2 cellular contexts compared by ENCODE assay signal in the genomic region with DNA sequence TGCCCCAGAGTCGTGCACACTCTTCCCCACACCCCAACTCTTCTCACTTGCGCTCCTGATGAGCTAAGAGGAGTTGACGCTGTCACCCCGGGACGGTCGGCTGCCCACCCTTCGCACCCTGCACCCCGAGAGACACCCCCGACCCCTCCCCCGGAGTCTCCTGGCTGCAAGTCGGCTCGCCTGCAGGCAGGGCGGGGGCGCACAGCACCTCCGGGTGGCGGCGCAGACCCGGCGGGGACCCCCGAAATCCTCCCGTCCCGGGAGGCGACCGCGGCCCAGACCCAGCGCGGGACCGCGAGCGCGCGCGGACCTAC.
TF ChIP-seq lines count a peak whose summit lies in the region.

No MANE protein-coding gene starts in this region.

TF ChIP-seq in SK-N-SH, 30 proteins besides CTCF, POLR2A, EP300 and RAD21 (continued from another document):
- TF ChIP-seq, protein P1, sequence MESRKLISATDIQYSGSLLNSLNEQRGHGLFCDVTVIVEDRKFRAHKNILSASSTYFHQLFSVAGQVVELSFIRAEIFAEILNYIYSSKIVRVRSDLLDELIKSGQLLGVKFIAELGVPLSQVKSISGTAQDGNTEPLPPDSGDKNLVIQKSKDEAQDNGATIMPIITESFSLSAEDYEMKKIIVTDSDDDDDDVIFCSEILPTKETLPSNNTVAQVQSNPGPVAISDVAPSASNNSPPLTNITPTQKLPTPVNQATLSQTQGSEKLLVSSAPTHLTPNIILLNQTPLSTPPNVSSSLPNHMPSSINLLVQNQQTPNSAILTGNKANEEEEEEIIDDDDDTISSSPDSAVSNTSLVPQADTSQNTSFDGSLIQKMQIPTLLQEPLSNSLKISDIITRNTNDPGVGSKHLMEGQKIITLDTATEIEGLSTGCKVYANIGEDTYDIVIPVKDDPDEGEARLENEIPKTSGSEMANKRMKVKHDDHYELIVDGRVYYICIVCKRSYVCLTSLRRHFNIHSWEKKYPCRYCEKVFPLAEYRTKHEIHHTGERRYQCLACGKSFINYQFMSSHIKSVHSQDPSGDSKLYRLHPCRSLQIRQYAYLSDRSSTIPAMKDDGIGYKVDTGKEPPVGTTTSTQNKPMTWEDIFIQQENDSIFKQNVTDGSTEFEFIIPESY (IDR thresholded peaks at IDR 0.05; ENCODE audit: borderline replicate concordance, low read depth) = no peak
- no peak for TF ChIP-seq GABPA (IDR thresholded peaks at IDR 0.05; ENCODE audit: low read depth)

TF ChIP-seq in SK-N-SH treated with all-trans-retinoic acid at 6 μM for 48 hours, 23 proteins besides CTCF, POLR2A, EP300 and RAD21:
- TF ChIP-seq, protein P2, sequence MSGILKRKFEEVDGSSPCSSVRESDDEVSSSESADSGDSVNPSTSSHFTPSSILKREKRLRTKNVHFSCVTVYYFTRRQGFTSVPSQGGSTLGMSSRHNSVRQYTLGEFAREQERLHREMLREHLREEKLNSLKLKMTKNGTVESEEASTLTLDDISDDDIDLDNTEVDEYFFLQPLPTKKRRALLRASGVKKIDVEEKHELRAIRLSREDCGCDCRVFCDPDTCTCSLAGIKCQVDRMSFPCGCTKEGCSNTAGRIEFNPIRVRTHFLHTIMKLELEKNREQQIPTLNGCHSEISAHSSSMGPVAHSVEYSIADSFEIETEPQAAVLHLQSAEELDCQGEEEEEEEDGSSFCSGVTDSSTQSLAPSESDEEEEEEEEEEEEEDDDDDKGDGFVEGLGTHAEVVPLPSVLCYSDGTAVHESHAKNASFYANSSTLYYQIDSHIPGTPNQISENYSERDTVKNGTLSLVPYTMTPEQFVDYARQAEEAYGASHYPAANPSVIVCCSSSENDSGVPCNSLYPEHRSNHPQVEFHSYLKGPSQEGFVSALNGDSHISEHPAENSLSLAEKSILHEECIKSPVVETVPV (CRISPR knock-in tag; IDR thresholded peaks at IDR 0.05) = no peak
- TF ChIP-seq TCF4 (CRISPR knock-in tag; IDR thresholded peaks at IDR 0.05; ENCODE audit: borderline replicate concordance) = no peak
- TF ChIP-seq ZFP30 (CRISPR knock-in tag; IDR thresholded peaks at IDR 0.05) = no peak
- TF ChIP-seq PPARA (CRISPR knock-in tag; IDR thresholded peaks at IDR 0.05; ENCODE audit: borderline replicate concordance) = no peak
- TF ChIP-seq ZC3H10 (CRISPR knock-in tag; IDR thresholded peaks at IDR 0.05) = no peak
- TF ChIP-seq, protein P3, sequence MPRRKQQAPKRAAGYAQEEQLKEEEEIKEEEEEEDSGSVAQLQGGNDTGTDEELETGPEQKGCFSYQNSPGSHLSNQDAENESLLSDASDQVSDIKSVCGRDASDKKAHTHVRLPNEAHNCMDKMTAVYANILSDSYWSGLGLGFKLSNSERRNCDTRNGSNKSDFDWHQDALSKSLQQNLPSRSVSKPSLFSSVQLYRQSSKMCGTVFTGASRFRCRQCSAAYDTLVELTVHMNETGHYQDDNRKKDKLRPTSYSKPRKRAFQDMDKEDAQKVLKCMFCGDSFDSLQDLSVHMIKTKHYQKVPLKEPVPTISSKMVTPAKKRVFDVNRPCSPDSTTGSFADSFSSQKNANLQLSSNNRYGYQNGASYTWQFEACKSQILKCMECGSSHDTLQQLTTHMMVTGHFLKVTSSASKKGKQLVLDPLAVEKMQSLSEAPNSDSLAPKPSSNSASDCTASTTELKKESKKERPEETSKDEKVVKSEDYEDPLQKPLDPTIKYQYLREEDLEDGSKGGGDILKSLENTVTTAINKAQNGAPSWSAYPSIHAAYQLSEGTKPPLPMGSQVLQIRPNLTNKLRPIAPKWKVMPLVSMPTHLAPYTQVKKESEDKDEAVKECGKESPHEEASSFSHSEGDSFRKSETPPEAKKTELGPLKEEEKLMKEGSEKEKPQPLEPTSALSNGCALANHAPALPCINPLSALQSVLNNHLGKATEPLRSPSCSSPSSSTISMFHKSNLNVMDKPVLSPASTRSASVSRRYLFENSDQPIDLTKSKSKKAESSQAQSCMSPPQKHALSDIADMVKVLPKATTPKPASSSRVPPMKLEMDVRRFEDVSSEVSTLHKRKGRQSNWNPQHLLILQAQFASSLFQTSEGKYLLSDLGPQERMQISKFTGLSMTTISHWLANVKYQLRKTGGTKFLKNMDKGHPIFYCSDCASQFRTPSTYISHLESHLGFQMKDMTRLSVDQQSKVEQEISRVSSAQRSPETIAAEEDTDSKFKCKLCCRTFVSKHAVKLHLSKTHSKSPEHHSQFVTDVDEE (CRISPR knock-in tag; IDR thresholded peaks at IDR 0.05) = no peak
- no peak for TF ChIP-seq TOX (CRISPR knock-in tag; IDR thresholded peaks at IDR 0.05; ENCODE audit: borderline replicate concordance)
- TF ChIP-seq, protein P4, sequence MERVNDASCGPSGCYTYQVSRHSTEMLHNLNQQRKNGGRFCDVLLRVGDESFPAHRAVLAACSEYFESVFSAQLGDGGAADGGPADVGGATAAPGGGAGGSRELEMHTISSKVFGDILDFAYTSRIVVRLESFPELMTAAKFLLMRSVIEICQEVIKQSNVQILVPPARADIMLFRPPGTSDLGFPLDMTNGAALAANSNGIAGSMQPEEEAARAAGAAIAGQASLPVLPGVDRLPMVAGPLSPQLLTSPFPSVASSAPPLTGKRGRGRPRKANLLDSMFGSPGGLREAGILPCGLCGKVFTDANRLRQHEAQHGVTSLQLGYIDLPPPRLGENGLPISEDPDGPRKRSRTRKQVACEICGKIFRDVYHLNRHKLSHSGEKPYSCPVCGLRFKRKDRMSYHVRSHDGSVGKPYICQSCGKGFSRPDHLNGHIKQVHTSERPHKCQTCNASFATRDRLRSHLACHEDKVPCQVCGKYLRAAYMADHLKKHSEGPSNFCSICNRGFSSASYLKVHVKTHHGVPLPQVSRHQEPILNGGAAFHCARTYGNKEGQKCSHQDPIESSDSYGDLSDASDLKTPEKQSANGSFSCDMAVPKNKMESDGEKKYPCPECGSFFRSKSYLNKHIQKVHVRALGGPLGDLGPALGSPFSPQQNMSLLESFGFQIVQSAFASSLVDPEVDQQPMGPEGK (CRISPR knock-in tag; IDR thresholded peaks at IDR 0.05; ENCODE audit: borderline replicate concordance) = no peak
- TF ChIP-seq OSR1 (CRISPR knock-in tag; IDR thresholded peaks at IDR 0.05) = no peak
- no peak for TF ChIP-seq ZFP3 (CRISPR knock-in tag; IDR thresholded peaks at IDR 0.05)
- no peak for TF ChIP-seq RARB (CRISPR knock-in tag; IDR thresholded peaks at IDR 0.05)
- no peak for TF ChIP-seq ZNF8 (CRISPR knock-in tag; IDR thresholded peaks at IDR 0.05)
- no peak for TF ChIP-seq BACH2 (CRISPR knock-in tag; IDR thresholded peaks at IDR 0.05; ENCODE audit: borderline replicate concordance)
- no peak for TF ChIP-seq ESRRG (CRISPR knock-in tag; IDR thresholded peaks at IDR 0.05)
- no peak for TF ChIP-seq ARNTL (CRISPR knock-in tag; IDR thresholded peaks at IDR 0.05; ENCODE audit: borderline replicate concordance, low read depth)
- no peak for TF ChIP-seq ISL1 (CRISPR knock-in tag; IDR thresholded peaks at IDR 0.05)
- TF ChIP-seq GLIS3 (CRISPR knock-in tag; IDR thresholded peaks at IDR 0.05) = no peak
- TF ChIP-seq, protein P5, sequence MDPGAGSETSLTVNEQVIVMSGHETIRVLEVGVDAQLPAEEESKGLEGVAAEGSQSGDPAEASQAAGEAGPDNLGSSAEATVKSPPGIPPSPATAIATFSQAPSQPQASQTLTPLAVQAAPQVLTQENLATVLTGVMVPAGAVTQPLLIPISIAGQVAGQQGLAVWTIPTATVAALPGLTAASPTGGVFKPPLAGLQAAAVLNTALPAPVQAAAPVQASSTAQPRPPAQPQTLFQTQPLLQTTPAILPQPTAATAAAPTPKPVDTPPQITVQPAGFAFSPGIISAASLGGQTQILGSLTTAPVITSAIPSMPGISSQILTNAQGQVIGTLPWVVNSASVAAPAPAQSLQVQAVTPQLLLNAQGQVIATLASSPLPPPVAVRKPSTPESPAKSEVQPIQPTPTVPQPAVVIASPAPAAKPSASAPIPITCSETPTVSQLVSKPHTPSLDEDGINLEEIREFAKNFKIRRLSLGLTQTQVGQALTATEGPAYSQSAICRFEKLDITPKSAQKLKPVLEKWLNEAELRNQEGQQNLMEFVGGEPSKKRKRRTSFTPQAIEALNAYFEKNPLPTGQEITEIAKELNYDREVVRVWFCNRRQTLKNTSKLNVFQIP (CRISPR knock-in tag; IDR thresholded peaks at IDR 0.05; ENCODE audit: borderline replicate concordance, low read depth) = no peak
- no peak for TF ChIP-seq ZNF565 (CRISPR knock-in tag; conservative IDR thresholded peaks at IDR 0.05; ENCODE audit: low read depth)
- no peak for TF ChIP-seq SNAI2 (CRISPR knock-in tag; IDR thresholded peaks at IDR 0.05)
